In the genomic region with DNA sequence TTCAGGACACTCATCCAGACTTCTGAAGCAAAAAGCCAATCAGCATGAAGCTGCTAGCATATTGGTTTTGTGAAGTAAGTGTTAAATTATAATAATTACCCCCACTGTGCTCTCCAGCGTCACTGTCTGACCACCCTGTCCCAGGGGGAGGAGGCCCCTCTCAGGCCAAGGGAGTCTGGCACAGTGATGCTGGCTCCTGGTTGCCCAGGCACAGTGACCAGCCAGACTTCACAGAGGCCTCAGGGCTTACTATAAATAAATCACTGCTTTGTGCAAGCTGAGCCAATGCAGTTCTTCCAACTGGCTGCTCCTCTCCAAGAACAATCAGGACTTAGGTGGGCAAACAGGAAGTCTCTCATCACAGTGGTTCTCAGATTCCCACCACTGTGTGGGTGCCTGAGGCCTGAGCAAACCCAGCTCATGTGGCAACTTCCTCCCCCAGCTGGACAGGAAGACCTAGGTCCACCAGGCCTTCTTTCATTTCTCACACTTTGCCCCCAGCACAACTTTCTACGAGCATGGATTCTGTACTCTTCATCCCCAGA, we compare ENCODE assay signal across 9 cellular contexts. TPM values are rescaled to one million over a fixed set of nuclear protein-coding genes. Genes with fewer than 3 reads are reported as not detected.
DNase-seq lines count a peak whose midpoint lies in the region; TF ChIP-seq lines count a peak whose summit lies in the region.
"Had no signal": no experiment of that assay in that cellular context is flagged by ENCODE, and none has a peak within 500 bp of the region (broad histone marks: within the 10 kb centered on the region; RNA-seq: fewer than 3 reads in every experiment).

No MANE protein-coding gene starts in this region.

- CTCF ChIA-PET in Caco-2 (lab: Charles Lee), result no interaction called here

- H3K4me1 Mint-ChIP-seq in Caco-2 (ENCODE audit: low read depth, unreplicated experiment), result peaks cover 26% of the 10 kb centered on the region
- H3K4me1 Mint-ChIP-seq in nephron progenitor cell, result peaks cover 36% of the 10 kb centered on the region

- H3K4me3 Mint-ChIP-seq in Caco-2 (ENCODE audit: unreplicated experiment) (peak overlapping the region; percentile 92), nephron progenitor cell (peak overlapping the region; percentile 88)

- POLR2A ChIA-PET in Caco-2 (lab: Charles Lee), result interaction anchor here (0.5 to 0.9 kb wide), 2 partner anchors 96 to 128 kb away, joined by 3 to 4 read pairs; no protein-coding TSS in a partner anchor

- H3K4me3 ChIP-seq in Caco-2 (ENCODE audit: low read depth, low read length) (no peak overlapping the region), MG63 (peak overlapping the region; percentile 63; the same call in 1 of the 2 replicates), WERI-Rb-1 (ENCODE audit: low read depth, low read length) (no peak overlapping the region)

- intact Hi-C loops in Caco-2 (cut with micrococcal nuclease; ENCODE audit: unreplicated experiment), result no loop called here

- H3K9me3 ChIP-seq in Caco-2 (no peaks in the 10 kb centered on the region), MG63 (no peaks in the 10 kb centered on the region), WERI-Rb-1 (ENCODE audit: severe bottlenecking) (no peaks in the 10 kb centered on the region)
- H3K9me3 ChIP-seq: transverse colon had no signal

- peak overlapping the region; percentile 99 for H3K27ac Mint-ChIP-seq in Caco-2 (ENCODE audit: unreplicated experiment)
- peak overlapping the region; percentile 92 for H3K27ac Mint-ChIP-seq in nephron progenitor cell

- no peaks in the 10 kb centered on the region for H3K9me3 Mint-ChIP-seq in Caco-2 (ENCODE audit: unreplicated experiment)
- H3K9me3 Mint-ChIP-seq in nephron progenitor cell, result no peaks in the 10 kb centered on the region

- H3K27me3 Mint-ChIP-seq in Caco-2 (ENCODE audit: insufficient read depth, unreplicated experiment) (no peaks in the 10 kb centered on the region), nephron progenitor cell (ENCODE audit: low read depth, poor library complexity) (peaks cover 29% of the 10 kb centered on the region)

- H3K4me1 ChIP-seq in Caco-2, result peaks cover 34% of the 10 kb centered on the region

- H3K27me3 ChIP-seq in Caco-2 (replicated peaks; ENCODE audit: control insufficient read depth, insufficient read depth, low read length), result no peaks in the 10 kb centered on the region
- no peaks in the 10 kb centered on the region for H3K27me3 ChIP-seq in MG63
- H3K27me3 ChIP-seq in WERI-Rb-1 (ENCODE audit: insufficient read depth, low read depth, severe bottlenecking), result no peaks in the 10 kb centered on the region

- H3K36me3 Mint-ChIP-seq in Caco-2 (ENCODE audit: insufficient read depth, unreplicated experiment) (peaks cover 43% of the 10 kb centered on the region), nephron progenitor cell (ENCODE audit: low read depth) (no peaks in the 10 kb centered on the region)

- TF ChIP-seq CTCF in Caco-2 (IDR thresholded peaks at IDR 0.05; ENCODE audit: insufficient read depth in 1 of 2, low read depth in 1 of 2, low read length in 1 of 2, severe bottlenecking in 1 of 2, unreplicated experiment in 1 of 2) (no peak), nephron progenitor cell (IDR thresholded peaks at IDR 0.05) (no peak), WERI-Rb-1 (IDR thresholded peaks at IDR 0.05; ENCODE audit: low read depth, low read length) (no peak)

- DNase-seq in Caco-2, result no peak
- DNase-seq in MG63, result peak; percentile 63
- peak; percentile 59 for DNase-seq in cerebellum (ENCODE audit: low spot score)
- no peak for DNase-seq in nephron progenitor cell
- DNase-seq in effector CD4-positive, alpha-beta T cell, result no peak
- no peak for DNase-seq in HT-29 (ENCODE audit: low spot score)
- no peak for DNase-seq in WERI-Rb-1
- DNase-seq: transverse colon had no signal

- peaks cover 1% of the 10 kb centered on the region; the same call in 1 of the 2 replicates for H3K36me3 ChIP-seq in Caco-2 (ENCODE audit: control insufficient read depth, insufficient read depth, low read length)
- peaks cover 15% of the 10 kb centered on the region for H3K36me3 ChIP-seq in MG63
- no peaks in the 10 kb centered on the region for H3K36me3 ChIP-seq in WERI-Rb-1
- H3K36me3 ChIP-seq: transverse colon had no signal

- BruUV-seq in Caco-2 (replicated peaks; lab: Mats Ljungman, UMichigan), result no TSS peak

- H3K27ac ChIP-seq in WERI-Rb-1, result no peak overlapping the region

RNA-seq across cellular contexts. Expression of a gene that starts 1.7 kb away (rescaled TPM):
- total RNA-seq in Caco-2 (2022) (64.2 and 64.6 TPM in 2 replicates), cerebellum (12.6 TPM)
- total RNA-seq in MG63 (2014; rRNA removed; shearing (Covaris generic); ENCODE audit: low replicate concordance), result 28.0 and 37.3 TPM in 2 replicates
- total RNA-seq in HT-29 (2014; rRNA removed; shearing (Covaris generic)), result 15.8 and 19.9 TPM in 2 replicates

RNA-seq across cellular contexts. Expression of a gene that starts 56.2 kb away (rescaled TPM):
- total RNA-seq in Caco-2 (2022) (not detected in 2 replicates), cerebellum (not detected)
- total RNA-seq in MG63 (2014; rRNA removed; shearing (Covaris generic); ENCODE audit: low replicate concordance), result not detected in 2 replicates
- total RNA-seq in HT-29 (2014; rRNA removed; shearing (Covaris generic)), result not detected in 2 replicates
- total RNA-seq: dermis microvascular lymphatic vessel endothelial cell, transverse colon had no signal

Comparison
In these comparisons a context has a peak if more than half of its experiments do, and no peak if none do; other contexts are left out.
1. DNase-seq: peak in MG63 (single experiment) and cerebellum (single experiment); none in Caco-2 (0 of 2), nephron progenitor cell (single experiment), effector CD4-positive, alpha-beta T cell (single experiment), HT-29 (single experiment) and WERI-Rb-1 (single experiment).